In the genomic region with DNA sequence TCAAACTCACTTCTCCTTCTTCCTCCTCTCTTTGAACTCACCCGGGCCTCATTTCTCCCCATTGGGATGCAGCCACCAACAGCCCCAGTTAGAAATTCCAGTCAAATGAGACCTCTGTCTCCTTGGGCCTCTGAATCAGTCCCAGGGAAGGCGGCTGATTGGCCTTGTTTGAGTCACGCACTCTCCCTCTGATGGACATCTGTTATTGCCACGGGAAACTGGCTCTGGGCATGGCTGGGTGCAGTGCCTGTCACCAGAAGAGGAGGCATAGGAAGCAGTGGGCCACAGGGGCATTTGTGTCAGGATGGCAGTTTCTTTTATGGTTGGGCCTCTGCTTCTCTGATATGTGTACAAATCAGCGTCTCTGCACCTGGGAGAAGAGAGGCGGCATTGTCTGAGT, we compare ENCODE assay signal across 14 cellular contexts. TPM values are rescaled to one million over a fixed set of nuclear protein-coding genes. Genes with fewer than 3 reads are reported as not detected.
DNase-seq lines count a peak whose midpoint lies in the region; TF ChIP-seq lines count a peak whose summit lies in the region.
"Had no signal": no experiment of that assay in that cellular context is flagged by ENCODE, and none has a peak within 500 bp of the region (broad histone marks: within the 10 kb centered on the region; RNA-seq: fewer than 3 reads in every experiment).

No MANE protein-coding gene starts in this region.

- H3K27ac Mint-ChIP-seq in neural progenitor cell, result peak overlapping the region; percentile 80
- H3K27ac Mint-ChIP-seq: activated naive CD4-positive, alpha-beta T cell treated with anti-CD3 and anti-CD28 coated beads, Interleukin-2, amount 10 ng/mL, durations not matched to agents 7 days and 5 days; CD4-positive, alpha-beta memory T cell; T-cell had no signal

- H3K4me2 ChIP-seq in neural progenitor cell (no peak overlapping the region), trophoblast cell (ENCODE audit: low read length) (no peak overlapping the region)
- H3K4me2 ChIP-seq: PC-9 had no signal

- no peaks in the 10 kb centered on the region for H3K9me3 Mint-ChIP-seq in neural progenitor cell
- H3K9me3 Mint-ChIP-seq: activated naive CD4-positive, alpha-beta T cell treated with anti-CD3 and anti-CD28 coated beads, Interleukin-2, amount 10 ng/mL, durations not matched to agents 7 days and 5 days; T-cell had no signal

- DNase-seq in DMS53 treated with DMSO at 0.1 percent for 48 hours (lab: John Stamatoyannopoulos, UW; ENCODE audit: unreplicated experiment) (peak; percentile 27), HS-27A (ENCODE audit: low read depth) (peak; percentile 51), adrenal gland (peak in 6 of 7 donors; percentile 64 to 79 (median 74)), neural progenitor cell (ENCODE audit: low spot score) (no peak), trophoblast cell (no peak), cerebellar nuclear complex (lab: John Stamatoyannopoulos, UW) (no peak), suprapubic skin (ENCODE audit: low spot score in 2 of 2) (no peak)
- DNase-seq: activated CD4-positive, alpha-beta T cell treated with anti-CD3 and anti-CD28 coated beads for 1 hour; activated CD8-positive, alpha-beta memory T cell treated with anti-CD3 and anti-CD28 coated beads, Interleukin-2, amount 50 U/mL, for 4 hours; activated naive CD4-positive, alpha-beta T cell treated with anti-CD3 and anti-CD28 coated beads, Interleukin-2, amount 10 ng/mL, durations not matched to agents 7 days and 5 days; gastrocnemius medialis; PC-9; T-cell had no signal

- no peaks in the 10 kb centered on the region for H3F3A ChIP-seq in neural progenitor cell (ENCODE audit: low read depth)

- H2AK5ac ChIP-seq in trophoblast cell (ENCODE audit: low read length), result no peak overlapping the region

- H3K36me3 ChIP-seq in adrenal gland (replicated peaks in 1 of 2) (no peaks in the 10 kb centered on the region), neural progenitor cell (no peaks in the 10 kb centered on the region), trophoblast cell (ENCODE audit: control insufficient read depth in 1 of 2, insufficient read depth in 2 of 2, low read length in 2 of 2) (no peaks in the 10 kb centered on the region), suprapubic skin (no peaks in the 10 kb centered on the region)
- H3K36me3 ChIP-seq: gastrocnemius medialis had no signal

- intact Hi-C loops in adrenal gland (cut with DNase I), result loop anchor here in 1 of 2 donors (10.0 kb wide), 1 partner anchor 229 kb away; a partner anchor contains a TSS

- no peaks in the 10 kb centered on the region for H3K36me3 Mint-ChIP-seq in neural progenitor cell
- H3K36me3 Mint-ChIP-seq: activated naive CD4-positive, alpha-beta T cell treated with anti-CD3 and anti-CD28 coated beads, Interleukin-2, amount 10 ng/mL, durations not matched to agents 7 days and 5 days; CD4-positive, alpha-beta memory T cell; T-cell had no signal

- no peaks in the 10 kb centered on the region for H3K9me3 ChIP-seq in adrenal gland (replicated peaks in 1 of 3)
- H3K9me3 ChIP-seq in neural progenitor cell (ENCODE audit: low read depth), result no peaks in the 10 kb centered on the region
- H3K9me3 ChIP-seq in trophoblast cell (ENCODE audit: insufficient read depth, low read depth, low read length), result peaks cover 1% of the 10 kb centered on the region
- no peaks in the 10 kb centered on the region for H3K9me3 ChIP-seq in suprapubic skin
- H3K9me3 ChIP-seq: gastrocnemius medialis had no signal

- H3K79me2 ChIP-seq in neural progenitor cell (ENCODE audit: low read depth) (no peaks in the 10 kb centered on the region), trophoblast cell (ENCODE audit: control insufficient read depth, insufficient read depth, low read length, poor library complexity) (no peaks in the 10 kb centered on the region)

- H3K79me1 ChIP-seq in trophoblast cell (ENCODE audit: low read length), result no peaks in the 10 kb centered on the region

- no peak overlapping the region for H4K12ac ChIP-seq in trophoblast cell (ENCODE audit: low read depth, low read length)

- H4K8ac ChIP-seq in trophoblast cell (ENCODE audit: low read depth, low read length), result no peak overlapping the region

- no peak overlapping the region for H3K23ac ChIP-seq in trophoblast cell (ENCODE audit: low read length)

- TF ChIP-seq CTCF in adrenal gland (IDR thresholded peaks at IDR 0.05), result no peak
- TF ChIP-seq CTCF in neural progenitor cell (IDR thresholded peaks at IDR 0.05), result no peak
- no peak for TF ChIP-seq CTCF in suprapubic skin (IDR thresholded peaks at IDR 0.05)

- H2BK120ac ChIP-seq in trophoblast cell (ENCODE audit: insufficient read depth, low read length, poor library complexity), result no peak overlapping the region

- no peak overlapping the region for H3K4me3 Mint-ChIP-seq in neural progenitor cell
- H3K4me3 Mint-ChIP-seq: activated naive CD4-positive, alpha-beta T cell treated with anti-CD3 and anti-CD28 coated beads, Interleukin-2, amount 10 ng/mL, durations not matched to agents 7 days and 5 days; CD4-positive, alpha-beta memory T cell; T-cell had no signal

- H2AFZ ChIP-seq in neural progenitor cell (replicated peaks) (no peak overlapping the region), trophoblast cell (ENCODE audit: insufficient read depth, low read length, poor library complexity) (no peak overlapping the region)
- H2AFZ ChIP-seq: PC-9 had no signal

- no peak overlapping the region for H4K91ac ChIP-seq in trophoblast cell (ENCODE audit: low read depth, low read length)

- no peak overlapping the region for H2BK5ac ChIP-seq in trophoblast cell (ENCODE audit: low read depth, low read length, poor library complexity)

- no peak overlapping the region for H3K18ac ChIP-seq in trophoblast cell (ENCODE audit: low read length)

- no peak overlapping the region for H3K4me3 ChIP-seq in adrenal gland
- H3K4me3 ChIP-seq in neural progenitor cell, result no peak overlapping the region
- H3K4me3 ChIP-seq in trophoblast cell (ENCODE audit: low read depth, low read length), result no peak overlapping the region
- no peak overlapping the region for H3K4me3 ChIP-seq in suprapubic skin
- H3K4me3 ChIP-seq: gastrocnemius medialis, PC-9 had no signal

- no peak for TF ChIP-seq EP300 in suprapubic skin (IDR thresholded peaks at IDR 0.05)

- H3K4ac ChIP-seq in trophoblast cell (ENCODE audit: low read depth, low read length), result no peak overlapping the region

- H3K27me3 Mint-ChIP-seq in neural progenitor cell (ENCODE audit: insufficient read depth, low read depth), result peaks cover 26% of the 10 kb centered on the region

- H2BK12ac ChIP-seq in trophoblast cell (ENCODE audit: low read length), result no peak overlapping the region

- H4K20me1 ChIP-seq in neural progenitor cell (ENCODE audit: low read depth), result peaks cover 6% of the 10 kb centered on the region

- H3K27me3 ChIP-seq in adrenal gland (no peaks in the 10 kb centered on the region), neural progenitor cell (peaks cover 39% of the 10 kb centered on the region), trophoblast cell (ENCODE audit: insufficient read depth, low read length) (peaks cover 18% of the 10 kb centered on the region), suprapubic skin (peaks cover 13% of the 10 kb centered on the region)
- H3K27me3 ChIP-seq: gastrocnemius medialis had no signal

- peaks cover 16 to 19% of the 10 kb centered on the region in 2 donors for H3K4me1 ChIP-seq in adrenal gland (replicated peaks in 1 of 2)
- peaks cover 6% of the 10 kb centered on the region for H3K4me1 ChIP-seq in neural progenitor cell
- H3K4me1 ChIP-seq in trophoblast cell (ENCODE audit: control insufficient read depth in 1 of 2, insufficient read depth in 2 of 2, low read length in 2 of 2), result peaks cover 0 to under 1% of the 10 kb centered on the region in 2 experiments
- peaks cover 3% of the 10 kb centered on the region for H3K4me1 ChIP-seq in suprapubic skin
- H3K4me1 ChIP-seq: gastrocnemius medialis had no signal

- TF ChIP-seq POLR2A in adrenal gland (IDR thresholded peaks at IDR 0.05), result peak in 1 of 2 donors; percentile 34
- no peak for TF ChIP-seq POLR2A in suprapubic skin (IDR thresholded peaks at IDR 0.05)

- 52 to 69% (median 61%) methylated on average over 6 of the region's 6 CpGs for WGBS in adrenal gland, 4 donors
- no CpG with 5 or more reads among the region's 6 CpGs for WGBS in trophoblast cell (ENCODE audit: extremely low coverage, insufficient coverage, insufficient read length)
- WGBS in suprapubic skin, result 83% methylated on average over 6 of the region's 6 CpGs

- H3K4me1 Mint-ChIP-seq in neural progenitor cell, result peaks cover 19% of the 10 kb centered on the region
- H3K4me1 Mint-ChIP-seq: activated naive CD4-positive, alpha-beta T cell treated with anti-CD3 and anti-CD28 coated beads, Interleukin-2, amount 10 ng/mL, durations not matched to agents 7 days and 5 days had no signal

- H3K27ac ChIP-seq in adrenal gland, result peak overlapping the region in 4 of 5 donors; percentile 9 to 83 (median 58)
- no peak overlapping the region for H3K27ac ChIP-seq in neural progenitor cell
- no peak overlapping the region for H3K27ac ChIP-seq in trophoblast cell (ENCODE audit: low read depth, low read length)
- H3K27ac ChIP-seq in suprapubic skin, result no peak overlapping the region
- H3K27ac ChIP-seq: gastrocnemius medialis, PC-9 had no signal

- no peak overlapping the region for H3K14ac ChIP-seq in trophoblast cell (ENCODE audit: low read length)

- H3K9ac ChIP-seq in neural progenitor cell (no peak overlapping the region), trophoblast cell (ENCODE audit: low read length) (no peak overlapping the region)

RNA-seq across cellular contexts. Expression of a gene that starts 9.6 kb away (rescaled TPM):
- total RNA-seq in adrenal gland (10 to 100 TPM; 17.9 to 88.2 (median 35.7) TPM), neural progenitor cell (ENCODE audit: low replicate concordance) (0.26 and 0.59 TPM in 2 replicates), suprapubic skin (10 to 100 TPM in 2 of 4 donors, 1 to 10 TPM in 2; 7.8 to 19.5 (median 11.0) TPM)
- 10 to 100 TPM in 1 of 3 donors, 1 to 10 TPM in 2; 3.8 to 14.1 (median 9.4) TPM for polyA plus RNA-seq in adrenal gland
- polyA plus RNA-seq in trophoblast cell (2013), result 19.6 and 20.6 TPM in 2 replicates
- total RNA-seq: PC-9 had no signal

Comparison
In these comparisons a context has a peak if more than half of its experiments do, and no peak if none do; other contexts are left out.
1. DNase-seq: peak in DMS53 treated with DMSO at 0.1 percent for 48 hours (single experiment), HS-27A (single experiment) and adrenal gland (6 of 7); none in neural progenitor cell (single experiment), trophoblast cell (0 of 2), cerebellar nuclear complex (0 of 2) and suprapubic skin (0 of 2).
2. H3K27ac ChIP-seq: peak in adrenal gland (4 of 5); none in neural progenitor cell (single experiment), trophoblast cell (single experiment) and suprapubic skin (single experiment).